ENCODE assay signal across 9 cellular contexts in genomic region chr15:42137461-42138261, GRCh38. TPM values are rescaled to one million over a fixed set of nuclear protein-coding genes. Genes with fewer than 3 reads are reported as not detected.
DNase-seq lines count a peak whose midpoint lies in the region; ATAC-seq and TF ChIP-seq lines count a peak whose summit lies in the region.
"Had no signal": no experiment of that assay in that cellular context is flagged by ENCODE, and none has a peak within 500 bp of the region (broad histone marks: within the 10 kb centered on the region; RNA-seq: fewer than 3 reads in every experiment).

No MANE protein-coding gene starts in this region.

- peak; percentile 57 for DNase-seq in COLO829 (ENCODE audit: low spot score)
- peak; percentile 88 for DNase-seq in GM23338 (ENCODE audit: low spot score)
- DNase-seq in cerebellar cortex (ENCODE audit: low spot score) = peak; percentile 66
- peak; percentile 79 for DNase-seq in left kidney (ENCODE audit: low read depth, low spot score)
- DNase-seq in aorta = peak; percentile 25 to 39
- no peak for DNase-seq in effector CD8-positive, alpha-beta T cell (lab: John Stamatoyannopoulos, UW)

- no peaks in the 10 kb centered on the region for H3K27me3 ChIP-seq in GM23338 (ENCODE audit: insufficient read depth)
- H3K27me3 ChIP-seq in OCI-LY3 (ENCODE audit: low read depth, low read length) = no peaks in the 10 kb centered on the region
- H3K27me3 ChIP-seq in aorta (ENCODE audit: control insufficient read depth in 1 of 2, insufficient read depth in 2 of 2, low read length in 1 of 2) = no peaks in the 10 kb centered on the region
- H3K27me3 ChIP-seq: neutrophil had no signal

- H3K4me1 ChIP-seq in GM23338 (ENCODE audit: insufficient read depth) (no peaks in the 10 kb centered on the region; the same call in 1 of the 2 replicates), OCI-LY3 (ENCODE audit: low read length) (peaks cover 14% of the 10 kb centered on the region), aorta (ENCODE audit: control insufficient read depth in 1 of 2, insufficient read depth in 2 of 2, low read length in 2 of 2) (no peaks in the 10 kb centered on the region)

- intact Hi-C loops in aorta (cut with DNase I) = loop anchor here (1.0 to 10.0 kb wide), 3 partner anchors 70 to 153 kb away; no protein-coding TSS in a partner anchor

- H3K9me3 Mint-ChIP-seq in GM23338 = peaks cover 13% of the 10 kb centered on the region; the same call in 2 of the 3 replicates

- no peaks in the 10 kb centered on the region for H3K9me2 ChIP-seq in GM23338 (ENCODE audit: insufficient read depth)

- no peak overlapping the region for H3K27ac Mint-ChIP-seq in GM23338

- H3F3A ChIP-seq in GM23338 (replicated peaks; ENCODE audit: low read depth) = no peaks in the 10 kb centered on the region

- WGBS in aorta, 2 donors = 42 to 48% methylated on average over 11 of the region's 11 CpGs

- no peaks in the 10 kb centered on the region for H3K36me3 Mint-ChIP-seq in GM23338 (ENCODE audit: low read depth)

- no peak overlapping the region for H3K27ac ChIP-seq in GM23338 (ENCODE audit: low read depth)
- no peak overlapping the region for H3K27ac ChIP-seq in OCI-LY3 (ENCODE audit: low read length)
- no peak overlapping the region for H3K27ac ChIP-seq in aorta (ENCODE audit: low read depth in 1 of 2, low read length in 2 of 2)
- H3K27ac ChIP-seq: neutrophil had no signal

- no peaks in the 10 kb centered on the region for H3K9me3 ChIP-seq in OCI-LY3 (ENCODE audit: insufficient read depth, low read length)
- H3K9me3 ChIP-seq in aorta (ENCODE audit: control insufficient read depth, low read length) = no peaks in the 10 kb centered on the region
- H3K9me3 ChIP-seq: neutrophil had no signal

- peak; percentile 71 to 91 for TF ChIP-seq CTCF in GM23338 (conservative IDR thresholded peaks at IDR 0.05; ENCODE audit: low read depth in 2 of 2)
- peak; percentile 80 for TF ChIP-seq CTCF in OCI-LY3 (IDR thresholded peaks at IDR 0.05; ENCODE audit: low read depth, low read length)

- H3K79me2 ChIP-seq in GM23338 (replicated peaks; ENCODE audit: insufficient read depth) = no peaks in the 10 kb centered on the region
- no peaks in the 10 kb centered on the region for H3K79me2 ChIP-seq in OCI-LY3 (ENCODE audit: low read length)

- H3K4me3 ChIP-seq in GM23338 (no peak overlapping the region), OCI-LY3 (ENCODE audit: low read length) (0 out of 2 replicates have a peak overlapping the region, but pooled peaks have one; percentile 17), aorta (ENCODE audit: low read length in 2 of 2) (no peak overlapping the region)

- ATAC-seq in GM23338 = peak; percentile 71
- no peak for ATAC-seq in aorta (ENCODE audit: low FRiP score)
- ATAC-seq in HG02852 (IDR thresholded peaks at IDR 0.05; ENCODE audit: unreplicated experiment) = no peak

- H3K4me3 Mint-ChIP-seq in GM23338 = no peak overlapping the region

- peak overlapping the region; percentile 30; the same call in 1 of the 2 replicates for H2AFZ ChIP-seq in GM23338
- H2AFZ ChIP-seq in OCI-LY3 (ENCODE audit: low read depth, low read length) = no peak overlapping the region

- H4K20me1 ChIP-seq in GM23338 (replicated peaks; ENCODE audit: insufficient read depth) (no peaks in the 10 kb centered on the region), OCI-LY3 (ENCODE audit: insufficient read depth, low read length) (no peaks in the 10 kb centered on the region)

- H3K36me3 ChIP-seq in GM23338 (ENCODE audit: insufficient read depth) = no peaks in the 10 kb centered on the region
- H3K36me3 ChIP-seq in OCI-LY3 (replicated peaks; ENCODE audit: low read depth, low read length) = no peaks in the 10 kb centered on the region
- no peaks in the 10 kb centered on the region for H3K36me3 ChIP-seq in aorta (ENCODE audit: control insufficient read depth in 1 of 2, insufficient read depth in 2 of 2, low read length in 1 of 2)
- H3K36me3 ChIP-seq: neutrophil had no signal

- no peak overlapping the region for H3K4me2 ChIP-seq in GM23338
- peak overlapping the region; percentile 29 for H3K4me2 ChIP-seq in OCI-LY3 (ENCODE audit: low read length)

- peaks cover 4% of the 10 kb centered on the region; the same call in 1 of the 3 replicates for H3K4me1 Mint-ChIP-seq in GM23338

- no peak overlapping the region for H3K9ac ChIP-seq in OCI-LY3 (ENCODE audit: low read length)

- H3K27me3 Mint-ChIP-seq in GM23338 (ENCODE audit: insufficient read depth, low read depth, poor library complexity) = peaks cover 2% of the 10 kb centered on the region

TF ChIP-seq in GM23338, 12 proteins besides CTCF, POLR2A, EP300 and RAD21:
- no peak for TF ChIP-seq POLR2AphosphoS5 (IDR thresholded peaks at IDR 0.05; ENCODE audit: low read depth)
- no peak for TF ChIP-seq CREB1 (CRISPR knock-in tag; IDR thresholded peaks at IDR 0.05; ENCODE audit: low read depth)

RNA-seq across cellular contexts. Expression of gene PLA2G4F, which starts 18.8 kb away (rescaled TPM):
- not detected in 2 replicates for total RNA-seq in GM23338 (2014; rRNA removed; shearing (Covaris generic))
- not detected in 2 replicates for polyA plus RNA-seq in GM23338 (2016; fragmentation: Nextera tagmentation; extraction: Ambion mirVana)
- not detected for total RNA-seq in aorta
- 1 to 10 TPM in 1 of 2 donors, not detected in 1; 1.5 TPM for polyA plus RNA-seq in aorta

RNA-seq across cellular contexts. Expression of gene PLA2G4D, which starts 43.3 kb away (rescaled TPM):
- 0.07 TPM in 1 of 2 replicates, not detected in the other for total RNA-seq in GM23338 (2014; rRNA removed; shearing (Covaris generic))
- polyA plus RNA-seq in GM23338 (2016; fragmentation: Nextera tagmentation; extraction: Ambion mirVana) (0.15 TPM in 1 of 2 replicates, not detected in the other), aorta (not detected)
- total RNA-seq in aorta = not detected
